ENCODE assay signal across 27 cellular contexts in genomic region chr4:82648356-82648755, GRCh38.
DNase-seq lines count a peak whose midpoint lies in the region; ATAC-seq and TF ChIP-seq lines count a peak whose summit lies in the region.
"Had no signal": no experiment of that assay in that cellular context is flagged by ENCODE, and none has a peak within 500 bp of the region (broad histone marks: within the 10 kb centered on the region; RNA-seq: fewer than 3 reads in every experiment).

No MANE protein-coding gene starts in this region.

- no peak overlapping the region for H3K4me3 ChIP-seq in GM23248
- no peak overlapping the region for H3K4me3 ChIP-seq in skeletal muscle satellite cell (ENCODE audit: low read length)
- H3K4me3 ChIP-seq: dorsolateral prefrontal cortex, PC-9, skin epidermis had no signal

- H3K27ac ChIP-seq in GM23248 (no peak overlapping the region), foreskin keratinocyte (no peak overlapping the region)
- H3K27ac ChIP-seq: PC-9, skin epidermis had no signal

- 35% methylated on average over 3 of the region's 3 CpGs for WGBS in GM23248 (ENCODE audit: low coverage in 1 of 2, low lambda C conversion rate in 2 of 2, missing lambda C conversion rate in 2 of 2), 2 experiments

- in situ Hi-C loops in GM23248 (cut with MboI) (no loop called here), SK-MEL-5 (cut with HindIII; ENCODE audit: low pct_unique_long_range_greater_than_20kb, low sequenced_read_pairs) (no loop called here)

- no peaks in the 10 kb centered on the region for H3K9me3 ChIP-seq in GM23248 (ENCODE audit: low read depth)
- H3K9me3 ChIP-seq in skeletal muscle satellite cell (replicated peaks; ENCODE audit: low read length), result no peaks in the 10 kb centered on the region

- H3K4me2 ChIP-seq in GM23248 (ENCODE audit: unreplicated experiment) (no peak overlapping the region), skeletal muscle satellite cell (ENCODE audit: low read length) (peak overlapping the region; percentile 0)
- H3K4me2 ChIP-seq: PC-9 had no signal

- TF ChIP-seq POLR2A in GM18505 (IDR thresholded peaks at IDR 0.05; ENCODE audit: borderline replicate concordance, extremely low read depth, insufficient read depth, insufficient read length), result no peak

- TF ChIP-seq CTCF in foreskin keratinocyte (conservative IDR thresholded peaks at IDR 0.05), result no peak

- no peaks in the 10 kb centered on the region for H3K36me3 ChIP-seq in GM23248 (ENCODE audit: low read depth)
- H3K36me3 ChIP-seq in skeletal muscle satellite cell (ENCODE audit: insufficient read depth, low read length), result no peaks in the 10 kb centered on the region

- H2AFZ ChIP-seq in GM23248, result no peak overlapping the region
- H2AFZ ChIP-seq: PC-9 had no signal

- no peak overlapping the region for H3K9ac ChIP-seq in GM23248
- no peak overlapping the region for H3K9ac ChIP-seq in skeletal muscle satellite cell (ENCODE audit: low read depth, low read length)

- H3K9me2 ChIP-seq in GM23248 (ENCODE audit: insufficient read depth), result no peaks in the 10 kb centered on the region

- H3K4me1 ChIP-seq in GM23248 (ENCODE audit: insufficient read depth), result peaks cover 20% of the 10 kb centered on the region
- peaks cover 21% of the 10 kb centered on the region for H3K4me1 ChIP-seq in foreskin keratinocyte
- peaks cover 28% of the 10 kb centered on the region for H3K4me1 ChIP-seq in skeletal muscle satellite cell (ENCODE audit: control insufficient read depth, insufficient read depth, low read length)

- H3K27me3 ChIP-seq in GM23248 (replicated peaks; ENCODE audit: insufficient read depth) (no peaks in the 10 kb centered on the region), foreskin keratinocyte (no peaks in the 10 kb centered on the region), skeletal muscle satellite cell (ENCODE audit: control insufficient read depth, insufficient read depth, low read length) (no peaks in the 10 kb centered on the region)
- H3K27me3 ChIP-seq: dorsolateral prefrontal cortex had no signal

- peaks cover 11% of the 10 kb centered on the region; the same call in 1 of the 2 replicates for H3F3A ChIP-seq in GM23248 (ENCODE audit: insufficient read depth)

- H3K79me2 ChIP-seq in GM23248 (ENCODE audit: insufficient read depth), result no peaks in the 10 kb centered on the region

- peak; percentile 33 for ATAC-seq in foreskin keratinocyte
- no peak for ATAC-seq in GM18505 (IDR thresholded peaks at IDR 0.05; ENCODE audit: unreplicated experiment)
- ATAC-seq: natural killer cell had no signal

- peak; percentile 35 for DNase-seq in GM23248
- DNase-seq in SK-MEL-5 (ENCODE audit: low read depth, low spot score), result peak; percentile 81
- DNase-seq in foreskin keratinocyte, result no peak
- no peak for DNase-seq in AML-193 (lab: John Stamatoyannopoulos, UW)
- DNase-seq in SIG-M5 treated with dmso at 0.1 percent for 504 hours (lab: John Stamatoyannopoulos, UW; ENCODE audit: unreplicated experiment), result no peak
- DNase-seq: activated CD4-positive, alpha-beta memory T cell treated with anti-CD3 and anti-CD28 coated beads, Interleukin-2, amount 10 ng/mL, durations not matched to agents 7 days and 5 days; activated CD8-positive, alpha-beta memory T cell treated with anti-CD3 and anti-CD28 coated beads, Interleukin-2, amount 50 U/mL, for 4 hours; activated naive CD4-positive, alpha-beta T cell; C1 segment of cervical spinal cord; cerebellar nuclear complex; COR-L47; DND-41; dorsolateral prefrontal cortex; GOT3; HFFc6; hypothalamus; KG1; natural killer cell; NCI-H1417; NCI-H2029 treated with DMSO at 0.1 percent for 48 hours; NCI-H526; PC-9; Right ventricle myocardium superior; stimulated activated naive CD4-positive, alpha-beta T cell had no signal

- no peaks in the 10 kb centered on the region for H4K20me1 ChIP-seq in GM23248 (ENCODE audit: insufficient read depth)

Comparison
In these comparisons a context has a peak if more than half of its experiments do, and no peak if none do; other contexts are left out.
1. DNase-seq: peak in GM23248 (single experiment) and SK-MEL-5 (single experiment); none in foreskin keratinocyte (0 of 2), AML-193 (0 of 2) and SIG-M5 treated with dmso at 0.1 percent for 504 hours (single experiment).